1 cellular context compared by ENCODE assay signal in the genomic region with DNA sequence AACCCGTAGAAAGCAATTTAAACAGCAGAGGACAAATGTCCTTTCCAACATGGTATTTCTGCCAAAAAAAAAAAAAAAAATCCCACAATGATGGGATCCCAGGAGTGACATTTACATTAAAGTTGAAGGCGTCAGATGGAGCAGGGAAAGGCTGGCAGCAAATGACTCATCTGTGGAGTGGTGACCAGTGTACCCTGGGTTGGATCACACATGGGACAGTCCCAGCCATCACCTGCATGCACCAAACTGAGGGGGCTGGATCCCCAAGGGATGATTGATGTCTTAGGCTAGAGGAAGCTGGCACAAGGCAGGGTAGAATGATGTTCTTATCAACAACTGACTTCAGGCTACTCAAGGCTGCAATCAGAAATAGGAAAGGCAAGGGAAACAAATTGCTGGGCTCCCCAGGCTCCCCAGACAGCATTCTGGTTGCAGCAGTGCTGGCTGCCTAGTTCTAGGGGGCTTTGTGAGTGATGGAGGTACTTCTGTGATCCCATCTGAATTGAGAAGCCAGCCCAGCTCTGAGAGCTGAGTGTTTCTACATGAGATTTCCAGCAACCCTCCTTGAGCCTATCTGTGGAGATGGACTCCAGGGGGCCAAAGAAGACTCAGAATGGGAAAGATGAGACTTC.
TF ChIP-seq lines count a peak whose summit lies in the region.

No MANE protein-coding gene starts in this region.

TF ChIP-seq in HepG2, 621 proteins besides CTCF, POLR2A, EP300 and RAD21:
- 0 out of 2 replicates have a peak, but pooled peaks have one; percentile 10 for TF ChIP-seq FOSL2 (CRISPR knock-in tag; IDR thresholded peaks at IDR 0.05)
- TF ChIP-seq, protein P1, sequence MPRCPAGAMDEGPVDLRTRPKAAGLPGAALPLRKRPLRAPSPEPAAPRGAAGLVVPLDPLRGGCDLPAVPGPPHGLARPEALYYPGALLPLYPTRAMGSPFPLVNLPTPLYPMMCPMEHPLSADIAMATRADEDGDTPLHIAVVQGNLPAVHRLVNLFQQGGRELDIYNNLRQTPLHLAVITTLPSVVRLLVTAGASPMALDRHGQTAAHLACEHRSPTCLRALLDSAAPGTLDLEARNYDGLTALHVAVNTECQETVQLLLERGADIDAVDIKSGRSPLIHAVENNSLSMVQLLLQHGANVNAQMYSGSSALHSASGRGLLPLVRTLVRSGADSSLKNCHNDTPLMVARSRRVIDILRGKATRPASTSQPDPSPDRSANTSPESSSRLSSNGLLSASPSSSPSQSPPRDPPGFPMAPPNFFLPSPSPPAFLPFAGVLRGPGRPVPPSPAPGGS (CRISPR knock-in tag; IDR thresholded peaks at IDR 0.05): no peak
